In the genomic region with DNA sequence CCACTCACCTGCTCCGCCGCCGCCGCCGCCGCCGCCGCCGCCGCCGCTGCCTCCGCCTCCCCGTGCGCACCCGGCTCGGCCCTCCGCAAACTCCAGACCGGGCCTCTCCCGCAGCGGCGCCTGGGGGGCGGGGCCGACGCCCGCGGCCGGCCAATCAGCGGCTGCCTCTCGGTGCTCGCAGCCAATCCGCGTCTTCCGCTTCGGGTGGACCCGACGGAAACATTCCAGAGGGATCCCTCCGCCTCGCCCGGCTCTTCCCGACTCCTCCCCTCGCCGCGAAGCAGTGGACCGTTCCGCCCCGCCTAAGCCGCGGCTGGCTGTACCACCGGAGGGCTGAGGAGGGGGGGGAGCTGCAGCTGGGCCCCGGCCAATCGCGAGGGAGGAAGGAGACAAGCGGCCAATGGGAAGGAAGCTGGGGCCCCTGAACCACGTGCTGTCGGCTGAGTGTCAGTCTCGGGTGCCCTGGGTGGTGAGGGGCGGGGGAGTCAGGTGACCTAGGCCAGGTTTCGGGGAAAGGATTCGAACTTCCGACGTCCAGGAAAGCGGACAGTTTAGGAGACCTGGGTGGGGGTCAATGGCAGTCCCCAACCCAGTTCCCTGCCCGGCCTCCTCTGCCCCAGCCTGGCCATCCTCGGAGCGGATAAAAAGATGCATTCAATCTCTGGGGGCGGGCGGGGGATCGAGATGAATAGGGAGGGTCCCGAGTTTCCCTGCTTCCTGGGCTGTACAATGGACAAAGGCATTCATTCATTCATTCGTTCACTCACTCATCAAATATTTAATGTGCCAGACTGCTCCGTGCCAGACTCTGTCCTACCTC, we compare ENCODE assay signal across 8 cellular contexts. TPM values are rescaled to one million over a fixed set of nuclear protein-coding genes. Genes with fewer than 3 reads are reported as not detected.
DNase-seq lines count a peak whose midpoint lies in the region; ATAC-seq, FAIRE-seq and TF ChIP-seq lines count a peak whose summit lies in the region.

Gene GIPC1 (minus strand): TSS at position 99 of the 820 bp plus-strand sequence. CDS start 13,151 bp downstream, outside the sequence.

- TF ChIP-seq POLR2A in spleen (IDR thresholded peaks at IDR 0.05), result no peak

- H3K27ac ChIP-seq in spleen, result peak within 1 kb of the TSS; percentile 3 to 83 (median 75)

- 6 to 13% (median 7%) methylated on average over 39 to 71 of the region's 71 CpGs for WGBS in spleen, 5 donors

- H3K27me3 ChIP-seq in spleen (replicated peaks in 1 of 7), result no peaks in the 10 kb centered on the region

- peak; percentile 73 for FAIRE-seq in islet of Langerhans (lab: Jason Lieb, UNC)

- ATAC-seq in HG03175 (IDR thresholded peaks at IDR 0.05; ENCODE audit: unreplicated experiment) (peak; percentile 79), HG03108 (IDR thresholded peaks at IDR 0.05; ENCODE audit: unreplicated experiment) (no peak)

- H3K4me3 ChIP-seq in GM12864 (ENCODE audit: low read depth, low read length) (peak within 1 kb of the TSS; percentile 70), spleen (peak within 1 kb of the TSS; percentile 65 to 91 (median 72))

- peaks cover 22 to 44% (median 36%) of the 10 kb centered on the region in 6 donors for H3K4me1 ChIP-seq in spleen

- TF ChIP-seq CTCF in GM12864 (IDR thresholded peaks at IDR 0.05; ENCODE audit: low read depth, low read length, missing control alignments) (no peak), spleen (IDR thresholded peaks at IDR 0.05 in 8 of 11, conservative IDR thresholded peaks at IDR 0.05 in 3 of 11) (peak in 1 of 11 experiments; percentile 18)

- H3K9me3 ChIP-seq in spleen, result no peaks in the 10 kb centered on the region

- peaks cover 0 to 17% (median 4%) of the 10 kb centered on the region in 6 donors for H3K36me3 ChIP-seq in spleen

- intact Hi-C loops in spleen (cut with DNase I; ENCODE audit: low total_unique reads), result no loop called here

- DNase-seq in GM12864 (ENCODE audit: low read depth) (no peak), NCI-H446 treated with DMSO at 0.1 percent for 48 hours (lab: John Stamatoyannopoulos, UW) (peak; percentile 99), cerebellum (ENCODE audit: low spot score) (peak; percentile 99), spleen (peak; percentile 93)
- DNase-seq in activated CD4-positive, alpha-beta T cell treated with anti-CD3 and anti-CD28 coated beads for 24 hours (ENCODE audit: low read depth in 2 of 2), result peak; percentile 72 to 76

RNA-seq across cellular contexts. Expression of gene GIPC1, which starts in this region (rescaled TPM):
- 25.8 TPM for total RNA-seq in cerebellum
- total RNA-seq in spleen, result 10 to 100 TPM; 17.1 to 40.4 (median 21.7) TPM
- polyA plus RNA-seq in spleen, result 10 to 100 TPM; 30.0 to 58.1 (median 31.3) TPM
